In the genomic region with DNA sequence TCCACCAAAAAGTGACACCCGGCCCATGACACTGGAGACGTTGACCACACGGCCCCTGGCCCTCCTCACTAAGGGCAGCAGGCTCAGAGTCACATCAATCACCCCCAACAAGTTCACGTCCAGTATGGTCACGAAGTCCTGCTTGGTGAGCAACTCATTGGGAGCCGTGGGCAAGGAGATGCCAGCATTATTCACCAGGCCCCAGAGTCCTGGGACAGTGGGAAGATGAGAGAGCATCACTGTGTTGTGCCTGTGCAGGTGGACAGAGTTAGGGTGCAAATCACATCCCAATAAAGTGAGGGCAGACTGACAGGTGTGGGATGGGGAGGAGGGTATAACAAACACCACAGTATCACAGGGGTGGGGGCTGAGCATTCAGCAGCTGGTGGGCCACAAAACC, we compare ENCODE assay signal across 31 cellular contexts. TPM values are rescaled to one million over a fixed set of nuclear protein-coding genes. Genes with fewer than 3 reads are reported as not detected.
"Had no signal": no experiment of that assay in that cellular context is flagged by ENCODE, and none has a peak within 500 bp of the region (broad histone marks: within the 10 kb centered on the region; RNA-seq: fewer than 3 reads in every experiment).

No MANE protein-coding gene starts in this region.

- DNase-seq: activated B cell treated with CpG ODN at 0.5 μM for 24 hours; activated CD4-positive, alpha-beta memory T cell treated with anti-CD3 and anti-CD28 coated beads, Interleukin-2, amount 10 ng/mL, durations not matched to agents 7 days and 5 days; activated CD4-positive, alpha-beta T cell treated with anti-CD3 and anti-CD28 coated beads for 1 hour; activated CD4-positive, alpha-beta T cell treated with anti-CD3 and anti-CD28 coated beads, Interleukin-2, amount 50 U/mL, for 1 hour; activated gamma-delta T cell treated with Interleukin-2 at 50 U/mL for 16 hours; activated naive CD4-positive, alpha-beta T cell treated with anti-CD3 and anti-CD28 coated beads, Interleukin-2, amount 10 ng/mL, durations not matched to agents 7 days and 5 days; activated naive CD8-positive, alpha-beta T cell treated with anti-CD3 and anti-CD28 coated beads for 36 hours; activated T-cell treated with anti-CD3 and anti-CD28 coated beads for 4 hours; activated T-cell treated with anti-CD3 and anti-CD28 coated beads, Interleukin-2, amount 50 U/mL, for 72 hours; brain microvascular endothelial cell; Kasumi-1; NCI-H1048; NCI-H1417; NCI-H1930; NCI-H2107; NCI-H2171 treated with DMSO at 0.1 percent for 48 hours; NCI-H510A; NCI-H526 treated with DMSO at 0.1 percent for 48 hours; NCI-H82; RPMI8226; T-cell; T-helper 2 cell; T1000 had no signal

- ATAC-seq: activated T-cell treated with anti-CD3 and anti-CD28 coated beads, Interleukin-2, amount 50 U/mL, for 72 hours; Panc1; Right ventricle myocardium inferior; T-cell had no signal

- H3K36me3 ChIP-seq: brain microvascular endothelial cell had no signal

- FAIRE-seq: TTC549 had no signal

- H3K27me3 ChIP-seq: brain microvascular endothelial cell had no signal

- H3K4me3 ChIP-seq: SK-N-MC had no signal

- H3K27ac ChIP-seq: brain microvascular endothelial cell, SK-N-MC had no signal

RNA-seq across cellular contexts. Expression of gene RDH16, which starts 2.5 kb away (rescaled TPM):
- total RNA-seq: Right ventricle myocardium inferior had no signal

RNA-seq across cellular contexts. Expression of gene SDR9C7, which starts 20.7 kb away (rescaled TPM):
- total RNA-seq: activated B cell treated with CpG ODN at 0.5 μM for 24 hours; activated CD4-positive, alpha-beta memory T cell treated with anti-CD3 and anti-CD28 coated beads, Interleukin-2, amount 10 ng/mL, durations not matched to agents 7 days and 5 days; activated CD8-positive, alpha-beta memory T cell treated with anti-CD3 and anti-CD28 coated beads for 36 hours; activated naive CD8-positive, alpha-beta T cell treated with anti-CD3 and anti-CD28 coated beads for 36 hours; activated T-helper 2 cell treated with anti-CD3 and anti-CD28 coated beads, Interferon-gamma antibody, Interleukin-2, Interleukin-4, amounts not matched to agents 10 μg/mL and 5 μg/mL and 100 μg/mL, durations not matched to agents 14 hours and 24 hours and 36 hours; OCI-LY7; Right ventricle myocardium inferior; T-cell had no signal
- polyA plus RNA-seq: adipose tissue had no signal
